In genomic region chr2:237012021-237012420, GRCh38 we compare ENCODE assay signal across 29 cellular contexts.
"Had no signal": no experiment of that assay in that cellular context is flagged by ENCODE, and none has a peak within 500 bp of the region (broad histone marks: within the 10 kb centered on the region; RNA-seq: fewer than 3 reads in every experiment).

No MANE protein-coding gene starts in this region.

- H3K27me3 ChIP-seq: ascending aorta, brain microvascular endothelial cell, gastroesophageal sphincter, right atrium auricular region had no signal

- H3K36me3 ChIP-seq: ascending aorta, brain microvascular endothelial cell, gastroesophageal sphincter, neutrophil, right atrium auricular region, thoracic aorta, WERI-Rb-1 had no signal

- H3K9me3 ChIP-seq: ascending aorta, neutrophil, psoas muscle, right atrium auricular region, thoracic aorta had no signal

- H3K4me3 ChIP-seq: gastroesophageal sphincter, psoas muscle, right atrium auricular region, thoracic aorta had no signal

- H3K4me1 Mint-ChIP-seq: activated CD4-positive, alpha-beta memory T cell treated with anti-CD3 and anti-CD28 coated beads, Interleukin-2, amount 10 ng/mL, durations not matched to agents 7 days and 5 days; activated naive CD4-positive, alpha-beta T cell treated with anti-CD3 and anti-CD28 coated beads, Interleukin-2, amount 10 ng/mL, durations not matched to agents 7 days and 5 days; activated naive CD8-positive, alpha-beta T cell treated with anti-CD3 and anti-CD28 coated beads, Interleukin-2, amount 10 ng/mL, durations not matched to agents 7 days and 5 days; immature natural killer cell; natural killer cell had no signal

- H3K27ac ChIP-seq: brain microvascular endothelial cell, gastroesophageal sphincter, neutrophil, psoas muscle, right atrium auricular region, thoracic aorta, WERI-Rb-1 had no signal

- H3K9me3 Mint-ChIP-seq: activated CD4-positive, alpha-beta memory T cell treated with anti-CD3 and anti-CD28 coated beads, Interleukin-2, amount 10 ng/mL, durations not matched to agents 7 days and 5 days; activated naive CD4-positive, alpha-beta T cell treated with anti-CD3 and anti-CD28 coated beads, Interleukin-2, amount 10 ng/mL, durations not matched to agents 7 days and 5 days; activated naive CD8-positive, alpha-beta T cell treated with anti-CD3 and anti-CD28 coated beads, Interleukin-2, amount 10 ng/mL, durations not matched to agents 7 days and 5 days; activated T-cell treated with anti-CD3 and anti-CD28 coated beads, Interleukin-2, amount 50 U/mL, for 24 hours; immature natural killer cell; natural killer cell; T-helper 1 cell treated with Interleukin-12 subunit alpha and Interleukin-12 subunit beta and Interleukin-4 antibody, amounts not matched to agents 30 μg/mL and 1 μg/mL, for 36 hours had no signal

- H3K27ac Mint-ChIP-seq: activated CD4-positive, alpha-beta memory T cell treated with anti-CD3 and anti-CD28 coated beads, Interleukin-2, amount 10 ng/mL, durations not matched to agents 7 days and 5 days; activated naive CD4-positive, alpha-beta T cell treated with anti-CD3 and anti-CD28 coated beads, Interleukin-2, amount 10 ng/mL, durations not matched to agents 7 days and 5 days; activated naive CD8-positive, alpha-beta T cell treated with anti-CD3 and anti-CD28 coated beads, Interleukin-2, amount 10 ng/mL, durations not matched to agents 7 days and 5 days; activated T-cell treated with anti-CD3 and anti-CD28 coated beads, Interleukin-2, amount 50 U/mL, for 24 hours; immature natural killer cell; natural killer cell; T-helper 1 cell treated with Interleukin-12 subunit alpha and Interleukin-12 subunit beta and Interleukin-4 antibody, amounts not matched to agents 30 μg/mL and 1 μg/mL, for 36 hours had no signal

- ATAC-seq: activated CD4-positive, CD25-positive, alpha-beta regulatory T cell treated with anti-CD3 and anti-CD28 coated beads, Interleukin-2, amount 50 U/mL, for 24 hours; gastroesophageal sphincter; left colon; natural killer cell; psoas muscle; stimulated activated naive CD8-positive, alpha-beta T cell treated with anti-CD3 and anti-CD28 coated beads, Interleukin-15, Interleukin-2, amounts not matched to agents 100 U/mL and 50 U/mL, for 24 hours had no signal

- H3K4me3 Mint-ChIP-seq: activated CD4-positive, alpha-beta memory T cell treated with anti-CD3 and anti-CD28 coated beads, Interleukin-2, amount 10 ng/mL, durations not matched to agents 7 days and 5 days; activated naive CD4-positive, alpha-beta T cell treated with anti-CD3 and anti-CD28 coated beads, Interleukin-2, amount 10 ng/mL, durations not matched to agents 7 days and 5 days; activated naive CD8-positive, alpha-beta T cell treated with anti-CD3 and anti-CD28 coated beads, Interleukin-2, amount 10 ng/mL, durations not matched to agents 7 days and 5 days; activated T-cell treated with anti-CD3 and anti-CD28 coated beads, Interleukin-2, amount 50 U/mL, for 24 hours; immature natural killer cell; natural killer cell; T-helper 1 cell treated with Interleukin-12 subunit alpha and Interleukin-12 subunit beta and Interleukin-4 antibody, amounts not matched to agents 30 μg/mL and 1 μg/mL, for 36 hours had no signal

- DNase-seq: activated CD4-positive, alpha-beta memory T cell treated with anti-CD3 and anti-CD28 coated beads, Interleukin-2, amount 10 ng/mL, durations not matched to agents 7 days and 5 days; activated CD4-positive, alpha-beta T cell treated with anti-CD3 and anti-CD28 coated beads for 48 hours; activated CD8-positive, alpha-beta memory T cell treated with anti-CD3 and anti-CD28 coated beads, Interleukin-2, amount 50 U/mL, for 48 hours; activated gamma-delta T cell; activated naive CD4-positive, alpha-beta T cell treated with anti-CD3 and anti-CD28 coated beads, Interleukin-2, amount 10 ng/mL, durations not matched to agents 7 days and 5 days; activated naive CD8-positive, alpha-beta T cell treated with anti-CD3 and anti-CD28 coated beads, Interleukin-2, amount 10 ng/mL, durations not matched to agents 7 days and 5 days; activated T-cell treated with anti-CD3 and anti-CD28 coated beads, Interleukin-2, amount 50 U/mL, for 24 hours; caudate nucleus; effector CD4-positive, alpha-beta T cell; hypothalamus; immature natural killer cell; kidney; left colon; mammary epithelial cell; natural killer cell; psoas muscle; stimulated activated CD4-positive, alpha-beta T cell treated with anti-CD3 and anti-CD28 coated beads, Interleukin-2, amount 100 ng/mL, for 48 hours; stimulated activated naive CD8-positive, alpha-beta T cell treated with anti-CD3 and anti-CD28 coated beads, Interleukin-15, Interleukin-2, amounts not matched to agents 100 U/mL and 50 U/mL, for 24 hours; SW 1271; T1000; WERI-Rb-1 had no signal

- H3K36me3 Mint-ChIP-seq: activated naive CD4-positive, alpha-beta T cell treated with anti-CD3 and anti-CD28 coated beads, Interleukin-2, amount 10 ng/mL, durations not matched to agents 7 days and 5 days; activated naive CD8-positive, alpha-beta T cell treated with anti-CD3 and anti-CD28 coated beads, Interleukin-2, amount 10 ng/mL, durations not matched to agents 7 days and 5 days; immature natural killer cell; natural killer cell had no signal

- H3K4me1 ChIP-seq: gastroesophageal sphincter, psoas muscle had no signal
